ENCODE assay signal across 14 cellular contexts in genomic region chr11:76596652-76597051, GRCh38.
"Had no signal": no experiment of that assay in that cellular context is flagged by ENCODE, and none has a peak within 500 bp of the region (broad histone marks: within the 10 kb centered on the region; RNA-seq: fewer than 3 reads in every experiment).

No MANE protein-coding gene starts in this region.

- H3K27ac Mint-ChIP-seq: activated naive CD4-positive, alpha-beta T cell treated with anti-CD3 and anti-CD28 coated beads, Interleukin-2, amount 50 U/mL, for 24 hours; dendritic cell treated with granulocyte-macrophage colony-stimulating factor and Interleukin-4, amounts not matched to agents 40 ng/mL and 50 ng/mL, for 4 days; effector memory CD8-positive, alpha-beta T cell; natural killer cell had no signal

- H3K9me3 Mint-ChIP-seq: activated naive CD4-positive, alpha-beta T cell treated with anti-CD3 and anti-CD28 coated beads, Interleukin-2, amount 50 U/mL, for 24 hours; dendritic cell treated with granulocyte-macrophage colony-stimulating factor and Interleukin-4, amounts not matched to agents 40 ng/mL and 50 ng/mL, for 4 days; effector memory CD8-positive, alpha-beta T cell; natural killer cell; stimulated activated naive CD8-positive, alpha-beta T cell treated with anti-CD3 and anti-CD28 coated beads, Interleukin-15, amount 100 ng/mL, for 72 hours had no signal

- H3K4me3 Mint-ChIP-seq: activated naive CD4-positive, alpha-beta T cell treated with anti-CD3 and anti-CD28 coated beads, Interleukin-2, amount 50 U/mL, for 24 hours; dendritic cell treated with granulocyte-macrophage colony-stimulating factor and Interleukin-4, amounts not matched to agents 40 ng/mL and 50 ng/mL, for 4 days; effector memory CD8-positive, alpha-beta T cell; natural killer cell; stimulated activated naive CD8-positive, alpha-beta T cell treated with anti-CD3 and anti-CD28 coated beads, Interleukin-15, amount 100 ng/mL, for 72 hours had no signal

- H3K9me3 ChIP-seq: lower lobe of right lung, testis had no signal

- H3K4me3 ChIP-seq: lower lobe of right lung, testis had no signal

- ATAC-seq: effector memory CD8-positive, alpha-beta T cell; natural killer cell; stimulated activated naive CD8-positive, alpha-beta T cell treated with anti-CD3 and anti-CD28 coated beads, Interleukin-15, amount 100 ng/mL, for 72 hours had no signal

- H3K27me3 ChIP-seq: brain microvascular endothelial cell, testis had no signal

- H3K4me1 ChIP-seq: testis had no signal

- H3K36me3 ChIP-seq: brain microvascular endothelial cell, lower lobe of right lung had no signal

- H3K27ac ChIP-seq: brain microvascular endothelial cell, lower lobe of right lung, testis had no signal

- DNase-seq: activated CD4-positive, CD25-positive, alpha-beta regulatory T cell treated with anti-CD3 and anti-CD28 coated beads, Interleukin-2, amount 50 U/mL, for 72 hours; activated T-cell treated with anti-CD3 and anti-CD28 coated beads for 4 hours; amygdala; brain microvascular endothelial cell; cerebellar nuclear complex; effector memory CD8-positive, alpha-beta T cell; hippocampal formation; lower lobe of right lung; natural killer cell; stimulated activated CD4-positive, alpha-beta T cell treated with anti-CD3 and anti-CD28 coated beads, Interleukin-4, amount 100 ng/mL, for 1 hour; stimulated activated naive CD8-positive, alpha-beta T cell treated with anti-CD3 and anti-CD28 coated beads, Interleukin-15, amount 100 ng/mL, for 72 hours; testis had no signal

- H3K36me3 Mint-ChIP-seq: activated naive CD4-positive, alpha-beta T cell treated with anti-CD3 and anti-CD28 coated beads, Interleukin-2, amount 50 U/mL, for 24 hours; natural killer cell had no signal

- H3K4me1 Mint-ChIP-seq: activated naive CD4-positive, alpha-beta T cell treated with anti-CD3 and anti-CD28 coated beads, Interleukin-2, amount 50 U/mL, for 24 hours; natural killer cell had no signal
